ENCODE assay signal across 17 cellular contexts in the genomic region with DNA sequence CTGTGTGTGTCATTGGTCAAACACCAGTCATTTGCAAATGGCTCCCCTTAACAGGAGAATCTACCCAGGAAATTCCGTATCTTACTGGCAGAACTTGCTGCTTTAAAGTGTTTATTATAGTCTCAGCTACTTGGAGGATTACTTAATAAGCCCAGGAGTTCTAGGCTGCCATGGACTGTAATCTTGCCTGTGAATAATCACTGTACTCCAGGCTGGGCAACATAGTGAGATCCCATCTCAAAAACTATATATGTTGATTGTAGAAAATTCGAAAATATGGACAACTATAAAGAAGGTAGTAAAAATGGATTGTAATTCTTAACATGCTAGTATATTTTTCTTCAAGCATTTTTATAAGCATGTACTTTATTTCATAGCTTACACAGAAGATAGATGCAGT. TPM values are rescaled to one million over a fixed set of nuclear protein-coding genes. Genes with fewer than 3 reads are reported as not detected.
DNase-seq lines count a peak whose midpoint lies in the region; ATAC-seq and TF ChIP-seq lines count a peak whose summit lies in the region.
"Had no signal": no experiment of that assay in that cellular context is flagged by ENCODE, and none has a peak within 500 bp of the region (broad histone marks: within the 10 kb centered on the region; RNA-seq: fewer than 3 reads in every experiment).

No MANE protein-coding gene starts in this region.

- H3K4me2 ChIP-seq in DND-41 (ENCODE audit: insufficient read depth, low read length), result peak overlapping the region; percentile 24; the same call in 1 of the 2 replicates

- no peaks in the 10 kb centered on the region for H3K27me3 ChIP-seq in DND-41 (ENCODE audit: insufficient read depth, low read length, poor library complexity)
- H3K27me3 ChIP-seq in naive thymus-derived CD4-positive, alpha-beta T cell (ENCODE audit: control insufficient read depth in 2 of 2, insufficient read depth in 2 of 2, low read length in 2 of 2), result no peaks in the 10 kb centered on the region
- H3K27me3 ChIP-seq: BLaER1 treated with 17β-estradiol and CSF1 and Interleukin-3, amounts not matched to agents 10 nM and 100 nM had no signal

- peaks cover 39% of the 10 kb centered on the region for H3K4me1 ChIP-seq in DND-41 (ENCODE audit: insufficient read depth, low read length)
- H3K4me1 ChIP-seq in naive thymus-derived CD4-positive, alpha-beta T cell (ENCODE audit: control insufficient read depth in 2 of 2, insufficient read depth in 2 of 2, low read length in 2 of 2), result peaks cover 13 to 16% of the 10 kb centered on the region in 2 donors

- no peaks in the 10 kb centered on the region for H3K27me3 Mint-ChIP-seq in activated CD4-positive, alpha-beta T cell treated with anti-CD3 and anti-CD28 coated beads, Interleukin-2, amount 10 ng/mL, durations not matched to agents 24 days and 14 days
- H3K27me3 Mint-ChIP-seq in WTC11 (ENCODE audit: low read depth), result no peaks in the 10 kb centered on the region
- no peaks in the 10 kb centered on the region for H3K27me3 Mint-ChIP-seq in naive thymus-derived CD4-positive, alpha-beta T cell

- H3K4me3 Mint-ChIP-seq in activated CD4-positive, alpha-beta T cell treated with anti-CD3 and anti-CD28 coated beads, Interleukin-2, amount 10 ng/mL, durations not matched to agents 24 days and 14 days, result peak overlapping the region; percentile 25
- H3K4me3 Mint-ChIP-seq in WTC11, result no peak overlapping the region
- H3K4me3 Mint-ChIP-seq in naive thymus-derived CD4-positive, alpha-beta T cell, result peak overlapping the region in 2 of 10 donors; percentile 34 to 35
- H3K4me3 Mint-ChIP-seq: HFFc6 had no signal

- H3K36me3 Mint-ChIP-seq in activated CD4-positive, alpha-beta T cell treated with anti-CD3 and anti-CD28 coated beads, Interleukin-2, amount 10 ng/mL, durations not matched to agents 24 days and 14 days (ENCODE audit: low read depth), result peaks cover 64% of the 10 kb centered on the region
- H3K36me3 Mint-ChIP-seq in WTC11, result peaks cover 75% of the 10 kb centered on the region
- peaks cover 9 to 55% (median 46%) of the 10 kb centered on the region in 5 donors for H3K36me3 Mint-ChIP-seq in naive thymus-derived CD4-positive, alpha-beta T cell

- no peak for DNase-seq in activated CD4-positive, alpha-beta T cell treated with anti-CD3 and anti-CD28 coated beads, Interleukin-2, amount 10 ng/mL, durations not matched to agents 24 days and 14 days
- no peak for DNase-seq in activated CD4-positive, alpha-beta T cell treated with anti-CD3 and anti-CD28 coated beads for 1 hour
- DNase-seq in DND-41, result no peak
- no peak for DNase-seq in WTC11 (ENCODE audit: low spot score)
- DNase-seq in naive thymus-derived CD4-positive, alpha-beta T cell, result no peak
- DNase-seq in HUDEP-2 (lab: John Stamatoyannopoulos, UW; ENCODE audit: unreplicated experiment in 76 of 76), result no peak
- DNase-seq in NCI-H82 treated with DMSO at 0.1 percent for 48 hours (lab: John Stamatoyannopoulos, UW; ENCODE audit: unreplicated experiment), result no peak
- no peak for DNase-seq in SHP77 treated with DMSO at 0.1 percent for 48 hours (lab: John Stamatoyannopoulos, UW)
- DNase-seq: Caco-2, DMS79, HFFc6, KBM-7, NCI-H1092 treated with DMSO at 0.1 percent for 48 hours, NCI-H187, NCI-H446, NCI-H748 treated with DMSO at 0.1 percent for 48 hours had no signal

- H2AFZ ChIP-seq in DND-41 (ENCODE audit: low read depth, low read length), result no peak overlapping the region

- CTCF ChIA-PET in WTC11 (lab: Charles Lee), result no interaction called here
- CTCF ChIA-PET in naive thymus-derived CD4-positive, alpha-beta T cell (lab: Charles Lee), result no interaction called here

- no peaks in the 10 kb centered on the region for H3K9me3 Mint-ChIP-seq in activated CD4-positive, alpha-beta T cell treated with anti-CD3 and anti-CD28 coated beads, Interleukin-2, amount 10 ng/mL, durations not matched to agents 24 days and 14 days
- H3K9me3 Mint-ChIP-seq in WTC11, result peaks cover 6% of the 10 kb centered on the region
- no peaks in the 10 kb centered on the region for H3K9me3 Mint-ChIP-seq in naive thymus-derived CD4-positive, alpha-beta T cell
- H3K9me3 Mint-ChIP-seq: HFFc6 had no signal

- no peak overlapping the region for H3K4me3 ChIP-seq in DND-41 (ENCODE audit: low read depth in 1 of 2, low read length in 2 of 2)
- no peak overlapping the region for H3K4me3 ChIP-seq in naive thymus-derived CD4-positive, alpha-beta T cell (ENCODE audit: low read length)
- H3K4me3 ChIP-seq: BLaER1 treated with 17β-estradiol and CSF1 and Interleukin-3, amounts not matched to agents 10 nM and 100 nM had no signal

- peaks cover 84% of the 10 kb centered on the region for H3K36me3 ChIP-seq in DND-41 (ENCODE audit: insufficient read depth, low read length)
- H3K36me3 ChIP-seq in naive thymus-derived CD4-positive, alpha-beta T cell (ENCODE audit: control insufficient read depth in 2 of 3, insufficient read depth in 3 of 3, low read length in 3 of 3), result peaks cover 8 to 25% (median 11%) of the 10 kb centered on the region in 3 experiments

- H3K9ac ChIP-seq in DND-41 (ENCODE audit: low read depth, low read length), result no peak overlapping the region
- H3K9ac ChIP-seq: BLaER1 treated with 17β-estradiol and CSF1 and Interleukin-3, amounts not matched to agents 10 nM and 100 nM had no signal

- peaks cover 89% of the 10 kb centered on the region for H3K79me2 ChIP-seq in DND-41 (ENCODE audit: insufficient read depth, low read length)

- no peak for TF ChIP-seq CTCF in DND-41 (IDR thresholded peaks at IDR 0.05; ENCODE audit: borderline replicate concordance, extremely low read depth, low read length, poor library complexity, severe bottlenecking)
- TF ChIP-seq CTCF in WTC11 (IDR thresholded peaks at IDR 0.05), result no peak

- H3K4me1 Mint-ChIP-seq in activated CD4-positive, alpha-beta T cell treated with anti-CD3 and anti-CD28 coated beads, Interleukin-2, amount 10 ng/mL, durations not matched to agents 24 days and 14 days, result peaks cover 34% of the 10 kb centered on the region
- peaks cover 24% of the 10 kb centered on the region for H3K4me1 Mint-ChIP-seq in WTC11
- peaks cover 18 to 60% (median 51%) of the 10 kb centered on the region in 7 donors for H3K4me1 Mint-ChIP-seq in naive thymus-derived CD4-positive, alpha-beta T cell

- H3K27ac Mint-ChIP-seq in activated CD4-positive, alpha-beta T cell treated with anti-CD3 and anti-CD28 coated beads, Interleukin-2, amount 10 ng/mL, durations not matched to agents 24 days and 14 days, result peak overlapping the region; percentile 19
- no peak overlapping the region for H3K27ac Mint-ChIP-seq in WTC11
- peak overlapping the region in 6 of 9 donors; percentile 26 to 77 (median 39) for H3K27ac Mint-ChIP-seq in naive thymus-derived CD4-positive, alpha-beta T cell
- H3K27ac Mint-ChIP-seq: HFFc6 had no signal

- POLR2A ChIA-PET in WTC11 (lab: Charles Lee), result no interaction called here
- POLR2A ChIA-PET in naive thymus-derived CD4-positive, alpha-beta T cell (lab: Charles Lee), result interaction anchor here (0.7 kb wide), 1 partner anchor 9 kb away, joined by 3 read pairs; no protein-coding TSS in a partner anchor

- intact Hi-C loops in activated CD4-positive, alpha-beta T cell treated with anti-CD3 and anti-CD28 coated beads, Interleukin-2, amount 10 ng/mL, durations not matched to agents 24 days and 14 days (cut with micrococcal nuclease), result loop anchor here (10.0 kb wide), 1 partner anchor 768 kb away; a partner anchor contains a TSS
- intact Hi-C loops in naive thymus-derived CD4-positive, alpha-beta T cell (cut with micrococcal nuclease), result no loop called here

- H3K27ac ChIP-seq in DND-41 (ENCODE audit: low read length), result no peak overlapping the region
- H3K27ac ChIP-seq in naive thymus-derived CD4-positive, alpha-beta T cell (ENCODE audit: low read depth, low read length), result no peak overlapping the region
- H3K27ac ChIP-seq: BLaER1 treated with 17β-estradiol and CSF1 and Interleukin-3, amounts not matched to agents 10 nM and 100 nM had no signal

- no peaks in the 10 kb centered on the region for H3K9me3 ChIP-seq in DND-41 (ENCODE audit: insufficient read depth, low read length, severe bottlenecking)
- H3K9me3 ChIP-seq in naive thymus-derived CD4-positive, alpha-beta T cell (ENCODE audit: control insufficient read depth in 2 of 3, low read length in 3 of 3), result no peaks in the 10 kb centered on the region
- H3K9me3 ChIP-seq: Caco-2 had no signal

- H4K20me1 ChIP-seq in DND-41 (ENCODE audit: insufficient read depth, low read length), result 0 out of 2 replicates have a peak, but pooled peaks cover 2% of the 10 kb centered on the region

- no peak for ATAC-seq in DND-41 (ENCODE audit: insufficient read depth, low read depth)
- no peak for ATAC-seq in WTC11
- no peak for ATAC-seq in naive thymus-derived CD4-positive, alpha-beta T cell

RNA-seq across cellular contexts. Expression of a gene that starts 4.5 kb away (rescaled TPM):
- 316 and 322 TPM in 2 replicates for total RNA-seq in activated CD4-positive, alpha-beta T cell treated with anti-CD3 and anti-CD28 coated beads, Interleukin-2, amount 10 ng/mL, durations not matched to agents 24 days and 14 days
- 285 to 309 TPM (median 290 TPM) in 3 replicates for total RNA-seq in WTC11 (2021)
- total RNA-seq in naive thymus-derived CD4-positive, alpha-beta T cell, result 100 to 1,000 TPM in 1 of 5 experiments, 10 to 100 TPM in 4; 62.1 to 170 (median 83.2) TPM
- polyA plus RNA-seq in naive thymus-derived CD4-positive, alpha-beta T cell, result 100 to 1,000 TPM; 170 to 205 TPM
